ENCODE assay signal across 8 cellular contexts in the genomic region with DNA sequence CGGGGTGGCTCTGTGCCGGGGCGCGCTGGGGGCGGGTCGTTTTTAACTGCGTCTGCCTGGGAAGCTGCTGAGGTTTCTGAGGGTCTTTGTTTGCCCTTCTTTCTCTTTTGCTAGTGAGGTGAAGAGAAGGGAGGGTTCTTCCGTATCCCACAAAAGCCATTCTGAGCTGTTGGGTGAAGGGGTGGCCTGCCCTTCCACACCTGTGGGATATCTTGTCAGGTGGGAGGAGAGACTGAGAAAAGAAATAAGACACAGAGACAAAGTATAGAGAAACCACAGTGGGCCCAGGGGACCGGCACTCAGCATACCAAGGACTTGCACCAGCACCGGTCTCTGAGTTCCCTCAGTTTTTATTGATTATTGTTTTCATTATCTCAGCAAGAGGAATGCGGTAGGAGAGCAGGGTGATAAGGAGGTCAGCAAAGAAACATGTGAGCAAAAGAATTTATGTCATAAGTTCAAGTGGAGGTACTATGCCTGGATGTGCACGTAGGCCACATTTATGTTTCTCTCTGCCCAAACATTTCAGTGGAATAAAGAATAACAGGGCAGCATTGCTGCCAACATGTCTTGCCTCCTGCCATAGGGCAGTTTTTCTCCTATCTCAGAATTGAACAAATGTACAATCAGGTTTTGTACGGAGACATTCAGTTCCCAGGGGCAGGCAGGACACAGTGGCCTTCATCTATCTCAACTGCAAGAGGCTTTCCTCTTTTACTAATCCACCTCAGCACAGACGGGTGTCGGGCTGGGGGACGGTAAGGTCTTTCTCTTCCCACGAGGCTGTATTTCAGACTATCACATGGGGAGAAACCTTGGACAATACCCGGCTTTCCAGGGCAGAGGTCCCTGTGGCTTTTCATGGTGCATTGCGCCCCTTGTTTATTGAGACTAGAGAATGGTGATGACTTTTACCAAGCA. TPM values are rescaled to one million over a fixed set of nuclear protein-coding genes. Genes with fewer than 3 reads are reported as not detected.
DNase-seq lines count a peak whose midpoint lies in the region; ATAC-seq, FAIRE-seq and TF ChIP-seq lines count a peak whose summit lies in the region.

No MANE protein-coding gene starts in this region.

- DNase-seq in kidney (no peak), putamen (ENCODE audit: low spot score) (no peak), GDM1 (lab: John Stamatoyannopoulos, UW) (no peak)

- no peak for FAIRE-seq in kidney (lab: Jason Lieb, UNC)

- no peaks in the 10 kb centered on the region for H3K36me3 ChIP-seq in kidney (ENCODE audit: control insufficient read depth in 1 of 2, insufficient read depth in 2 of 2, low read length in 2 of 2)
- no peaks in the 10 kb centered on the region for H3K36me3 ChIP-seq in stomach smooth muscle (ENCODE audit: control insufficient read depth in 2 of 2, insufficient read depth in 2 of 2, low read length in 2 of 2)

- TF ChIP-seq CTCF in 22Rv1 (IDR thresholded peaks at IDR 0.05) (no peak), kidney (IDR thresholded peaks at IDR 0.05; ENCODE audit: borderline replicate concordance, extremely low read depth, insufficient read depth) (no peak)

- ATAC-seq in GM19035 (IDR thresholded peaks at IDR 0.05; ENCODE audit: unreplicated experiment) (peak; percentile 21), HG03196 (IDR thresholded peaks at IDR 0.05; ENCODE audit: unreplicated experiment) (peak; percentile 14)

- intact Hi-C loops in kidney (cut with DNase I), result no loop called here

- H3K9me3 ChIP-seq in kidney (ENCODE audit: control insufficient read depth in 1 of 2, low read length in 2 of 2) (no peaks in the 10 kb centered on the region), stomach smooth muscle (ENCODE audit: control insufficient read depth in 2 of 2, low read length in 2 of 2) (no peaks in the 10 kb centered on the region)

- H3K4me3 ChIP-seq in kidney (ENCODE audit: low read length in 2 of 2), result peak overlapping the region; percentile 80 to 86
- peak overlapping the region; percentile 79 to 80 for H3K4me3 ChIP-seq in stomach smooth muscle (ENCODE audit: low read length in 2 of 2)

- H3K27ac ChIP-seq in 22Rv1, result peak overlapping the region; percentile 83
- H3K27ac ChIP-seq in angular gyrus (ENCODE audit: low read depth, low read length), result peak overlapping the region; percentile 83
- peak overlapping the region; percentile 34 to 77 for H3K27ac ChIP-seq in kidney (ENCODE audit: low read depth in 2 of 2, low read length in 2 of 2)
- peak overlapping the region; percentile 82 for H3K27ac ChIP-seq in stomach smooth muscle (ENCODE audit: low read length)

- H3K27me3 ChIP-seq in stomach smooth muscle (ENCODE audit: control insufficient read depth in 1 of 2, insufficient read depth in 2 of 2, low read length in 2 of 2), result no peaks in the 10 kb centered on the region

- peaks cover 0 to 4% of the 10 kb centered on the region in 2 donors for H3K4me1 ChIP-seq in kidney (ENCODE audit: control insufficient read depth in 1 of 2, insufficient read depth in 1 of 2, low read depth in 1 of 2, low read length in 2 of 2)
- peaks cover 15% of the 10 kb centered on the region for H3K4me1 ChIP-seq in stomach smooth muscle (ENCODE audit: control insufficient read depth, insufficient read depth, low read length)

- H3K9ac ChIP-seq in kidney (ENCODE audit: low read length in 2 of 2) (peak overlapping the region; percentile 72 to 81), stomach smooth muscle (ENCODE audit: low read length in 2 of 2) (peak overlapping the region; percentile 79 to 86)

RNA-seq across cellular contexts. Expression of gene PGBD2, which starts 1.0 kb away (rescaled TPM):
- total RNA-seq in kidney, result 6.9 TPM
- 3.4 TPM for polyA plus RNA-seq in kidney (ENCODE audit: insufficient read depth, low read depth, low replicate concordance)

RNA-seq across cellular contexts. Expression of gene ZNF692, which starts 48.1 kb away (rescaled TPM):
- 29.6 TPM for total RNA-seq in kidney
- 34.4 TPM for polyA plus RNA-seq in kidney (ENCODE audit: insufficient read depth, low read depth, low replicate concordance)
